Comparison of ENCODE assay signal across 1 cellular context in the genomic region with DNA sequence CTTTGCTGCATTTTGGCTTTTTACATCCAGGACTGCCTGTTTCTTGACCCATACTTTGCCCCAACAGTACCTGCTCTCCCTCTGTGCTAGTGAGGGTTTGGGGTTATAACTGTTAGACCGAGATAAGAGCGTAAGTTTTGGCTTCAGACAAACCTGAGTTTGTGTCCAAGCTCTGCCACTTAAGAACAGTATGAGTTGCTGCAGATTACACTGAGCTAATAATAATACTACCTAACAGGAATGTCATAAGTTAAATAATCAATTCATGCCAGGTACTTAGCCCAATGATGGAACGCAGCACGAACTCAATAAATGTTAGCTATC.
A peak's percentile ranks its signal among the peaks of the same experiment; 100 is the strongest.
TF ChIP-seq lines count a peak whose summit lies in the region.

No MANE protein-coding gene starts in this region.

TF ChIP-seq in K562, 482 proteins besides CTCF, POLR2A, EP300 and RAD21 (continued from another document and continues in another):
- TF ChIP-seq PRDM10 (IDR thresholded peaks at IDR 0.05; ENCODE audit: partially characterized antibody): no peak
- 0 out of 2 replicates have a peak, but pooled peaks have one; percentile 24 for TF ChIP-seq SMAD4 (CRISPR knock-in tag; conservative IDR thresholded peaks at IDR 0.05)
- TF ChIP-seq CTBP1 (IDR thresholded peaks at IDR 0.05; ENCODE audit: borderline replicate concordance): no peak
- TF ChIP-seq, protein P1, sequence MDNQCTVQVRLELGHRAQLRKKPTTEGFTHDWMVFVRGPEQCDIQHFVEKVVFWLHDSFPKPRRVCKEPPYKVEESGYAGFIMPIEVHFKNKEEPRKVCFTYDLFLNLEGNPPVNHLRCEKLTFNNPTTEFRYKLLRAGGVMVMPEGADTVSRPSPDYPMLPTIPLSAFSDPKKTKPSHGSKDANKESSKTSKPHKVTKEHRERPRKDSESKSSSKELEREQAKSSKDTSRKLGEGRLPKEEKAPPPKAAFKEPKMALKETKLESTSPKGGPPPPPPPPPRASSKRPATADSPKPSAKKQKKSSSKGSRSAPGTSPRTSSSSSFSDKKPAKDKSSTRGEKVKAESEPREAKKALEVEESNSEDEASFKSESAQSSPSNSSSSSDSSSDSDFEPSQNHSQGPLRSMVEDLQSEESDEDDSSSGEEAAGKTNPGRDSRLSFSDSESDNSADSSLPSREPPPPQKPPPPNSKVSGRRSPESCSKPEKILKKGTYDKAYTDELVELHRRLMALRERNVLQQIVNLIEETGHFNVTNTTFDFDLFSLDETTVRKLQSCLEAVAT (IDR thresholded peaks at IDR 0.05): no peak
- TF ChIP-seq CHD2 (IDR thresholded peaks at IDR 0.05; ENCODE audit: low read depth, low read length): no peak
- TF ChIP-seq KAT2B (IDR thresholded peaks at IDR 0.05; ENCODE audit: low read depth, low read length): no peak
- TF ChIP-seq TSHZ1 (CRISPR knock-in tag; IDR thresholded peaks at IDR 0.05): no peak
- no peak for TF ChIP-seq SREBF1 (IDR thresholded peaks at IDR 0.05; ENCODE audit: borderline replicate concordance, low read depth, low read length)
- peak; percentile 69 for TF ChIP-seq CBFA2T3 (IDR thresholded peaks at IDR 0.05)
- TF ChIP-seq, protein P2, sequence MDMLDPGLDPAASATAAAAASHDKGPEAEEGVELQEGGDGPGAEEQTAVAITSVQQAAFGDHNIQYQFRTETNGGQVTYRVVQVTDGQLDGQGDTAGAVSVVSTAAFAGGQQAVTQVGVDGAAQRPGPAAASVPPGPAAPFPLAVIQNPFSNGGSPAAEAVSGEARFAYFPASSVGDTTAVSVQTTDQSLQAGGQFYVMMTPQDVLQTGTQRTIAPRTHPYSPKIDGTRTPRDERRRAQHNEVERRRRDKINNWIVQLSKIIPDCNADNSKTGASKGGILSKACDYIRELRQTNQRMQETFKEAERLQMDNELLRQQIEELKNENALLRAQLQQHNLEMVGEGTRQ (CRISPR knock-in tag; IDR thresholded peaks at IDR 0.05): no peak
- TF ChIP-seq CREB1 (IDR thresholded peaks at IDR 0.05): no peak
- TF ChIP-seq CREB1 (CRISPR knock-in tag; IDR thresholded peaks at IDR 0.05): no peak
- TF ChIP-seq, protein P3, sequence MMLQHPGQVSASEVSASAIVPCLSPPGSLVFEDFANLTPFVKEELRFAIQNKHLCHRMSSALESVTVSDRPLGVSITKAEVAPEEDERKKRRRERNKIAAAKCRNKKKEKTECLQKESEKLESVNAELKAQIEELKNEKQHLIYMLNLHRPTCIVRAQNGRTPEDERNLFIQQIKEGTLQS (IDR thresholded peaks at IDR 0.05): peak; percentile 30; the same call in 1 of the 2 replicates
- TF ChIP-seq, protein P3 (CRISPR knock-in tag; conservative IDR thresholded peaks at IDR 0.05): no peak
- TF ChIP-seq CBX2 (IDR thresholded peaks at IDR 0.05; ENCODE audit: insufficient read depth, low read length, poor library complexity, severe bottlenecking): no peak
- TF ChIP-seq ZKSCAN1 (IDR thresholded peaks at IDR 0.05; ENCODE audit: low read depth, low read length): no peak
- TF ChIP-seq SMARCA5 (IDR thresholded peaks at IDR 0.05): no peak
- TF ChIP-seq POLR2B (IDR thresholded peaks at IDR 0.05; ENCODE audit: low read depth, partially characterized antibody): no peak
- no peak for TF ChIP-seq PCBP2 (IDR thresholded peaks at IDR 0.05; ENCODE audit: low read depth, low read length, poor library complexity, severe bottlenecking)
- TF ChIP-seq STAT5B (CRISPR knock-in tag; IDR thresholded peaks at IDR 0.05): no peak
- TF ChIP-seq ZNF165 (CRISPR knock-in tag; IDR thresholded peaks at IDR 0.05; ENCODE audit: borderline replicate concordance): no peak
- TF ChIP-seq MEF2D (tag; conservative IDR thresholded peaks at IDR 0.05; ENCODE audit: low read depth): no peak
- TF ChIP-seq ZNF224 (CRISPR knock-in tag; IDR thresholded peaks at IDR 0.05): no peak
- TF ChIP-seq HDAC3 (IDR thresholded peaks at IDR 0.05; ENCODE audit: borderline replicate concordance, partially characterized antibody): no peak
- no peak for TF ChIP-seq SLC30A9 (CRISPR knock-in tag; IDR thresholded peaks at IDR 0.05)
- TF ChIP-seq, protein P4, sequence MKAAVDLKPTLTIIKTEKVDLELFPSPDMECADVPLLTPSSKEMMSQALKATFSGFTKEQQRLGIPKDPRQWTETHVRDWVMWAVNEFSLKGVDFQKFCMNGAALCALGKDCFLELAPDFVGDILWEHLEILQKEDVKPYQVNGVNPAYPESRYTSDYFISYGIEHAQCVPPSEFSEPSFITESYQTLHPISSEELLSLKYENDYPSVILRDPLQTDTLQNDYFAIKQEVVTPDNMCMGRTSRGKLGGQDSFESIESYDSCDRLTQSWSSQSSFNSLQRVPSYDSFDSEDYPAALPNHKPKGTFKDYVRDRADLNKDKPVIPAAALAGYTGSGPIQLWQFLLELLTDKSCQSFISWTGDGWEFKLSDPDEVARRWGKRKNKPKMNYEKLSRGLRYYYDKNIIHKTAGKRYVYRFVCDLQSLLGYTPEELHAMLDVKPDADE (conservative IDR thresholded peaks at IDR 0.05; ENCODE audit: control insufficient read depth, low read depth, low read length): no peak
- TF ChIP-seq MTA3 (IDR thresholded peaks at IDR 0.05; ENCODE audit: borderline replicate concordance): no peak
- TF ChIP-seq TEAD4 (IDR thresholded peaks at IDR 0.05; ENCODE audit: low read length): peak; percentile 51; the same call in 1 of the 2 replicates
- no peak for TF ChIP-seq TEAD4 (CRISPR knock-in tag; IDR thresholded peaks at IDR 0.05; ENCODE audit: borderline replicate concordance)
- TF ChIP-seq CCNT2 (IDR thresholded peaks at IDR 0.05; ENCODE audit: borderline replicate concordance, extremely low read depth, insufficient read length, low read depth, low read length): peak; percentile 4
- peak; percentile 22; the same call in 1 of the 2 replicates for TF ChIP-seq STAT5A (IDR thresholded peaks at IDR 0.05; ENCODE audit: borderline replicate concordance, low read length)
- TF ChIP-seq, protein P5, sequence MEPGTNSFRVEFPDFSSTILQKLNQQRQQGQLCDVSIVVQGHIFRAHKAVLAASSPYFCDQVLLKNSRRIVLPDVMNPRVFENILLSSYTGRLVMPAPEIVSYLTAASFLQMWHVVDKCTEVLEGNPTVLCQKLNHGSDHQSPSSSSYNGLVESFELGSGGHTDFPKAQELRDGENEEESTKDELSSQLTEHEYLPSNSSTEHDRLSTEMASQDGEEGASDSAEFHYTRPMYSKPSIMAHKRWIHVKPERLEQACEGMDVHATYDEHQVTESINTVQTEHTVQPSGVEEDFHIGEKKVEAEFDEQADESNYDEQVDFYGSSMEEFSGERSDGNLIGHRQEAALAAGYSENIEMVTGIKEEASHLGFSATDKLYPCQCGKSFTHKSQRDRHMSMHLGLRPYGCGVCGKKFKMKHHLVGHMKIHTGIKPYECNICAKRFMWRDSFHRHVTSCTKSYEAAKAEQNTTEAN (CRISPR knock-in tag; IDR thresholded peaks at IDR 0.05): no peak
- TF ChIP-seq FOXA1 (IDR thresholded peaks at IDR 0.05; ENCODE audit: borderline replicate concordance): no peak
- no peak for TF ChIP-seq NFE2 (IDR thresholded peaks at IDR 0.05; ENCODE audit: low read depth)
- TF ChIP-seq E2F4 (CRISPR knock-in tag; IDR thresholded peaks at IDR 0.05; ENCODE audit: low read depth): no peak
- TF ChIP-seq SNRNP70 (optimal IDR thresholded peaks at IDR 0.05; ENCODE audit: low read depth, low read length): no peak
- 0 out of 2 replicates have a peak, but pooled peaks have one; percentile 4 for TF ChIP-seq CEBPB (tag; IDR thresholded peaks at IDR 0.05)
- no peak for TF ChIP-seq NUFIP1 (IDR thresholded peaks at IDR 0.05; ENCODE audit: partially characterized antibody)
